ENCODE assay signal across 8 cellular contexts in genomic region chr17:412211-413015, GRCh38. TPM values are rescaled to one million over a fixed set of nuclear protein-coding genes. Genes with fewer than 3 reads are reported as not detected.
DNase-seq lines count a peak whose midpoint lies in the region; ATAC-seq and TF ChIP-seq lines count a peak whose summit lies in the region.

No MANE protein-coding gene starts in this region.

- H3K27me3 ChIP-seq in body of pancreas: no peaks in the 10 kb centered on the region

- H3K27ac ChIP-seq in body of pancreas: peak overlapping the region in 1 of 4 donors; percentile 2

- 42 to 58% methylated on average over 12 to 15 of the region's 15 CpGs for WGBS in body of pancreas, 2 donors

- no peak overlapping the region for H3K4me3 ChIP-seq in body of pancreas

- H3K9me3 ChIP-seq in body of pancreas: no peaks in the 10 kb centered on the region

- DNase-seq in NCI-H1092 treated with DMSO at 0.1 percent for 48 hours (lab: John Stamatoyannopoulos, UW) (peak; percentile 26), NCI-H1092 (lab: John Stamatoyannopoulos, UW) (no peak), M059J (ENCODE audit: low read depth) (peak; percentile 64), T-helper 2 cell (peak in 4 of 5 experiments; percentile 52 to 83 (median 56)), body of pancreas (peak; percentile 53 to 65 (median 58)), kidney tubule cell (ENCODE audit: low spot score) (peak; percentile 59)
- DNase-seq in stimulated activated CD8-positive, alpha-beta memory T cell treated with anti-CD3 and anti-CD28 coated beads, Interleukin-7, amount 100 ng/mL, for 4 hours (ENCODE audit: low read depth in 2 of 2): peak; percentile 28 to 59

- peaks cover 24% of the 10 kb centered on the region for H3K4me1 ChIP-seq in body of pancreas

- peak; percentile 36 to 80 (median 74) for TF ChIP-seq CTCF in body of pancreas (IDR thresholded peaks at IDR 0.05)

- intact Hi-C loops in body of pancreas (cut with DNase I): no loop called here

- TF ChIP-seq POLR2A in body of pancreas (IDR thresholded peaks at IDR 0.05): no peak

- no peak for ATAC-seq in body of pancreas
- no peak for ATAC-seq in HG03460 (IDR thresholded peaks at IDR 0.05; ENCODE audit: unreplicated experiment)

- H3K36me3 ChIP-seq in body of pancreas (replicated peaks in 1 of 2; ENCODE audit: insufficient read depth in 1 of 2, low read depth in 2 of 2): no peaks in the 10 kb centered on the region

RNA-seq across cellular contexts. Expression of gene RFLNB, which starts 33.3 kb away (rescaled TPM):
- 24.0 and 42.1 TPM in 2 replicates for total RNA-seq in M059J (2014; rRNA removed; shearing (Covaris generic))
- total RNA-seq in body of pancreas: 1 to 10 TPM; 4.4 to 5.9 TPM

RNA-seq across cellular contexts. Expression of gene RPH3AL, which starts 59.8 kb away (rescaled TPM):
- 0.81 and 5.5 TPM in 2 replicates for total RNA-seq in M059J (2014; rRNA removed; shearing (Covaris generic))
- 10 to 100 TPM; 77.1 to 89.5 TPM for total RNA-seq in body of pancreas

Comparison
In these comparisons a context has a peak if more than half of its experiments do, and no peak if none do; other contexts are left out.
1. RNA of gene RPH3AL, which starts 59.8 kb away (total RNA-seq): 77.1 to 89.5 TPM in body of pancreas; 0.81 to 5.5 TPM in M059J; every median in the first group is over 10 times any median in the second.